In genomic region chr5:15674716-15675115, GRCh38 we compare ENCODE assay signal across 34 cellular contexts.
"Had no signal": no experiment of that assay in that cellular context is flagged by ENCODE, and none has a peak within 500 bp of the region (broad histone marks: within the 10 kb centered on the region; RNA-seq: fewer than 3 reads in every experiment).

No MANE protein-coding gene starts in this region.

- H3K4me1 Mint-ChIP-seq: activated CD4-positive, alpha-beta T cell treated with anti-CD3 and anti-CD28 coated beads for 36 hours; activated CD4-positive, alpha-beta T cell treated with anti-CD3 and anti-CD28 coated beads, Interleukin-2, amount 10 ng/mL, durations not matched to agents 24 days and 14 days; activated CD8-positive, alpha-beta memory T cell treated with anti-CD3 and anti-CD28 coated beads, Interleukin-2, amount 10 ng/mL, durations not matched to agents 7 days and 5 days; activated naive CD4-positive, alpha-beta T cell treated with anti-CD3 and anti-CD28 coated beads, Interleukin-2, amount 50 U/mL, for 24 hours; activated naive CD8-positive, alpha-beta T cell treated with anti-CD3 and anti-CD28 coated beads for 36 hours; activated naive CD8-positive, alpha-beta T cell treated with anti-CD3 and anti-CD28 coated beads, Interleukin-2, amount 50 U/mL, for 24 hours had no signal

- H3K27ac ChIP-seq: brain microvascular endothelial cell, epithelial cell of prostate, esophagus squamous epithelium, gastroesophageal sphincter had no signal

- H3K36me3 Mint-ChIP-seq: activated CD4-positive, alpha-beta memory T cell treated with anti-CD3 and anti-CD28 coated beads for 36 hours; activated naive CD4-positive, alpha-beta T cell treated with anti-CD3 and anti-CD28 coated beads, Interleukin-2, amount 50 U/mL, for 24 hours; activated naive CD8-positive, alpha-beta T cell treated with anti-CD3 and anti-CD28 coated beads for 36 hours had no signal

- H3K4me3 ChIP-seq: esophagus squamous epithelium, gastroesophageal sphincter had no signal

- H3K36me3 ChIP-seq: brain microvascular endothelial cell, esophagus squamous epithelium, gastroesophageal sphincter had no signal

- H3K4me1 ChIP-seq: esophagus squamous epithelium had no signal

- H3K4me3 Mint-ChIP-seq: activated CD4-positive, alpha-beta memory T cell treated with anti-CD3 and anti-CD28 coated beads for 36 hours; activated CD4-positive, alpha-beta T cell treated with anti-CD3 and anti-CD28 coated beads for 36 hours; activated CD4-positive, alpha-beta T cell treated with anti-CD3 and anti-CD28 coated beads, Interleukin-2, amount 10 ng/mL, durations not matched to agents 24 days and 14 days; activated CD8-positive, alpha-beta memory T cell treated with anti-CD3 and anti-CD28 coated beads, Interleukin-2, amount 10 ng/mL, durations not matched to agents 7 days and 5 days; activated CD8-positive, alpha-beta T cell treated with anti-CD3 and anti-CD28 coated beads, Interleukin-2, amount 10 ng/mL, durations not matched to agents 7 days and 5 days; activated naive CD4-positive, alpha-beta T cell treated with anti-CD3 and anti-CD28 coated beads for 36 hours; activated naive CD4-positive, alpha-beta T cell treated with anti-CD3 and anti-CD28 coated beads, Interleukin-2, amount 50 U/mL, for 24 hours; activated naive CD8-positive, alpha-beta T cell treated with anti-CD3 and anti-CD28 coated beads for 36 hours; activated naive CD8-positive, alpha-beta T cell treated with anti-CD3 and anti-CD28 coated beads, Interleukin-2, amount 50 U/mL, for 24 hours; activated T-helper 1 cell treated with anti-CD3 and anti-CD28 coated beads, Interleukin-12 subunit alpha, Interleukin-12 subunit beta, Interleukin-2, Interleukin-4 antibody, amounts not matched to agents 30 ng/mL and 10 ng/mL and 1 ng/mL, durations not matched to agents 14 hours and 24 hours and 36 hours; effector memory CD8-positive, alpha-beta T cell had no signal

- H3K27me3 Mint-ChIP-seq: activated CD4-positive, alpha-beta memory T cell treated with anti-CD3 and anti-CD28 coated beads for 36 hours; activated CD4-positive, alpha-beta T cell treated with anti-CD3 and anti-CD28 coated beads for 36 hours; activated CD4-positive, alpha-beta T cell treated with anti-CD3 and anti-CD28 coated beads, Interleukin-2, amount 10 ng/mL, durations not matched to agents 24 days and 14 days; activated CD8-positive, alpha-beta memory T cell treated with anti-CD3 and anti-CD28 coated beads, Interleukin-2, amount 10 ng/mL, durations not matched to agents 7 days and 5 days; activated naive CD4-positive, alpha-beta T cell treated with anti-CD3 and anti-CD28 coated beads, Interleukin-2, amount 50 U/mL, for 24 hours; activated naive CD8-positive, alpha-beta T cell treated with anti-CD3 and anti-CD28 coated beads for 36 hours; activated naive CD8-positive, alpha-beta T cell treated with anti-CD3 and anti-CD28 coated beads, Interleukin-2, amount 50 U/mL, for 24 hours; effector memory CD8-positive, alpha-beta T cell had no signal

- H3K9me3 Mint-ChIP-seq: activated naive CD4-positive, alpha-beta T cell treated with anti-CD3 and anti-CD28 coated beads for 36 hours; activated naive CD8-positive, alpha-beta T cell treated with anti-CD3 and anti-CD28 coated beads for 36 hours had no signal

- H3K27me3 ChIP-seq: brain microvascular endothelial cell, esophagus squamous epithelium, gastroesophageal sphincter had no signal

- FAIRE-seq: astrocyte, bronchial epithelial cell, colon, endometrium, endothelial cell of umbilical vein had no signal

- H3K27ac Mint-ChIP-seq: activated CD4-positive, alpha-beta memory T cell treated with anti-CD3 and anti-CD28 coated beads for 36 hours; activated CD4-positive, alpha-beta T cell treated with anti-CD3 and anti-CD28 coated beads for 36 hours; activated CD4-positive, alpha-beta T cell treated with anti-CD3 and anti-CD28 coated beads, Interleukin-2, amount 10 ng/mL, durations not matched to agents 24 days and 14 days; activated CD8-positive, alpha-beta memory T cell treated with anti-CD3 and anti-CD28 coated beads, Interleukin-2, amount 10 ng/mL, durations not matched to agents 7 days and 5 days; activated CD8-positive, alpha-beta T cell treated with anti-CD3 and anti-CD28 coated beads, Interleukin-2, amount 10 ng/mL, durations not matched to agents 7 days and 5 days; activated naive CD4-positive, alpha-beta T cell treated with anti-CD3 and anti-CD28 coated beads for 36 hours; activated naive CD4-positive, alpha-beta T cell treated with anti-CD3 and anti-CD28 coated beads, Interleukin-2, amount 50 U/mL, for 24 hours; activated naive CD8-positive, alpha-beta T cell treated with anti-CD3 and anti-CD28 coated beads for 36 hours; activated naive CD8-positive, alpha-beta T cell treated with anti-CD3 and anti-CD28 coated beads, Interleukin-2, amount 50 U/mL, for 24 hours; activated T-helper 1 cell treated with anti-CD3 and anti-CD28 coated beads, Interleukin-12 subunit alpha, Interleukin-12 subunit beta, Interleukin-2, Interleukin-4 antibody, amounts not matched to agents 30 ng/mL and 10 ng/mL and 1 ng/mL, durations not matched to agents 14 hours and 24 hours and 36 hours; activated T-helper 2 cell treated with anti-CD3 and anti-CD28 coated beads, Interferon-gamma antibody, Interleukin-2, Interleukin-4, amounts not matched to agents 10 μg/mL and 5 μg/mL and 100 μg/mL, durations not matched to agents 14 hours and 24 hours and 36 hours; effector memory CD8-positive, alpha-beta T cell had no signal

- DNase-seq: activated CD4-positive, alpha-beta memory T cell treated with anti-CD3 and anti-CD28 coated beads for 36 hours; activated CD4-positive, alpha-beta T cell treated with anti-CD3 and anti-CD28 coated beads for 36 hours; activated CD4-positive, alpha-beta T cell treated with anti-CD3 and anti-CD28 coated beads, Interleukin-2, amount 10 ng/mL, durations not matched to agents 24 days and 14 days; activated CD4-positive, CD25-positive, alpha-beta regulatory T cell; activated CD4-positive, CD25-positive, alpha-beta regulatory T cell treated with anti-CD3 and anti-CD28 coated beads, Interleukin-2, amount 50 U/mL, for 72 hours; activated CD8-positive, alpha-beta memory T cell treated with anti-CD3 and anti-CD28 coated beads, Interleukin-2, amount 10 ng/mL, durations not matched to agents 7 days and 5 days; activated CD8-positive, alpha-beta memory T cell treated with anti-CD3 and anti-CD28 coated beads, Interleukin-2, amount 50 U/mL, for 4 hours; activated CD8-positive, alpha-beta T cell treated with anti-CD3 and anti-CD28 coated beads, Interleukin-2, amount 10 ng/mL, durations not matched to agents 7 days and 5 days; activated effector memory CD4-positive, alpha-beta T cell treated with anti-CD3 and anti-CD28 coated beads, Interleukin-2, amount 50 U/mL, for 16 hours; activated naive CD4-positive, alpha-beta T cell treated with anti-CD3 and anti-CD28 coated beads for 36 hours; activated naive CD8-positive, alpha-beta T cell treated with anti-CD3 and anti-CD28 coated beads for 36 hours; activated naive CD8-positive, alpha-beta T cell treated with anti-CD3 and anti-CD28 coated beads, Interleukin-2, amount 50 U/mL, for 24 hours; activated T-cell treated with anti-CD3 and anti-CD28 coated beads, Interleukin-2, amount 50 U/mL, for 1 hour; activated T-cell treated with anti-CD3 and anti-CD28 coated beads, Interleukin-2, amount 50 U/mL, for 48 hours; amniotic stem cell; anterior cingulate cortex; brain microvascular endothelial cell; cortex of kidney; dermis blood vessel endothelial cell; effector CD4-positive, alpha-beta T cell; effector memory CD8-positive, alpha-beta T cell; esophagus squamous epithelium; foreskin melanocyte; T-helper 2 cell had no signal

- H3K9me3 ChIP-seq: esophagus squamous epithelium, gastroesophageal sphincter had no signal

- ATAC-seq: activated CD4-positive, alpha-beta T cell treated with anti-CD3 and anti-CD28 coated beads for 36 hours; activated CD8-positive, alpha-beta memory T cell treated with anti-CD3 and anti-CD28 coated beads, Interleukin-2, amount 10 ng/mL, durations not matched to agents 7 days and 5 days; activated CD8-positive, alpha-beta T cell treated with anti-CD3 and anti-CD28 coated beads, Interleukin-2, amount 10 ng/mL, durations not matched to agents 7 days and 5 days; activated naive CD8-positive, alpha-beta T cell treated with anti-CD3 and anti-CD28 coated beads, Interleukin-2, amount 50 U/mL, for 24 hours; effector memory CD8-positive, alpha-beta T cell; gastroesophageal sphincter had no signal
